24 cellular contexts compared by ENCODE assay signal in genomic region chr20:29300579-29301551, GRCh38.
DNase-seq lines count a peak whose midpoint lies in the region; ATAC-seq and TF ChIP-seq lines count a peak whose summit lies in the region.
"Had no signal": no experiment of that assay in that cellular context is flagged by ENCODE, and none has a peak within 500 bp of the region (broad histone marks: within the 10 kb centered on the region; RNA-seq: fewer than 3 reads in every experiment).

No MANE protein-coding gene starts in this region.

- DNase-seq in right cardiac atrium, result peak in 1 of 3 donors; percentile 56
- no peak for DNase-seq in left ventricle myocardium superior
- peak; percentile 37 for DNase-seq in left lobe of liver (ENCODE audit: low spot score)
- no peak for DNase-seq in stimulated activated effector memory CD8-positive, alpha-beta T cell treated with anti-CD3 and anti-CD28 coated beads, Interleukin-12 subunit alpha, Interleukin-12 subunit beta, amount 100 ng/mL, for 72 hours (ENCODE audit: low spot score in 2 of 2)
- DNase-seq in activated CD4-positive, alpha-beta T cell treated with anti-CD3 and anti-CD28 coated beads, Interleukin-2, amount 10 ng/mL, durations not matched to agents 24 days and 14 days, result no peak
- no peak for DNase-seq in vagina (ENCODE audit: extremely low spot score in 2 of 2)
- DNase-seq: CD4-positive, CD25-positive, alpha-beta regulatory T cell; DMS53; GM23248; H9; Kasumi-1; NCI-H1105 treated with DMSO at 0.1 percent for 48 hours; NCI-H146; NCI-H2029 treated with DMSO at 0.1 percent for 48 hours; NCI-H2227 treated with DMSO at 0.1 percent for 48 hours; NCI-H510A; NCI-H69; RPMI8226; SHP77 treated with DMSO at 0.1 percent for 48 hours had no signal

- ATAC-seq in right cardiac atrium (peak; percentile 11 to 17), left ventricle myocardium superior (no peak), left lobe of liver (no peak), HG02623 (IDR thresholded peaks at IDR 0.05; ENCODE audit: unreplicated experiment) (no peak)
- peak; percentile 11 for ATAC-seq in stimulated activated effector memory CD8-positive, alpha-beta T cell treated with anti-CD3 and anti-CD28 coated beads, Interleukin-12 subunit alpha, Interleukin-12 subunit beta, amount 100 ng/mL, for 72 hours
- ATAC-seq: GM12878, HepG2, K562 had no signal

- H3K27me3 Mint-ChIP-seq in activated CD4-positive, alpha-beta T cell treated with anti-CD3 and anti-CD28 coated beads, Interleukin-2, amount 10 ng/mL, durations not matched to agents 24 days and 14 days, result no peaks in the 10 kb centered on the region
- H3K27me3 Mint-ChIP-seq: CD4-positive, CD25-positive, alpha-beta regulatory T cell had no signal

- H3K36me3 Mint-ChIP-seq in stimulated activated effector memory CD8-positive, alpha-beta T cell treated with anti-CD3 and anti-CD28 coated beads, Interleukin-12 subunit alpha, Interleukin-12 subunit beta, amount 100 ng/mL, for 72 hours, result no peaks in the 10 kb centered on the region
- H3K36me3 Mint-ChIP-seq in activated CD4-positive, alpha-beta T cell treated with anti-CD3 and anti-CD28 coated beads, Interleukin-2, amount 10 ng/mL, durations not matched to agents 24 days and 14 days (ENCODE audit: low read depth), result peaks cover 7% of the 10 kb centered on the region

- H3K4me3 Mint-ChIP-seq in stimulated activated effector memory CD8-positive, alpha-beta T cell treated with anti-CD3 and anti-CD28 coated beads, Interleukin-12 subunit alpha, Interleukin-12 subunit beta, amount 100 ng/mL, for 72 hours, result no peak overlapping the region
- no peak overlapping the region for H3K4me3 Mint-ChIP-seq in activated CD4-positive, alpha-beta T cell treated with anti-CD3 and anti-CD28 coated beads, Interleukin-2, amount 10 ng/mL, durations not matched to agents 24 days and 14 days
- H3K4me3 Mint-ChIP-seq: CD4-positive, CD25-positive, alpha-beta regulatory T cell; H9 had no signal

- H3K36me3 ChIP-seq in vagina, result no peaks in the 10 kb centered on the region
- H3K36me3 ChIP-seq: BLaER1 had no signal

- no peaks in the 10 kb centered on the region for H3K4me1 ChIP-seq in right cardiac atrium (ENCODE audit: control insufficient read depth, insufficient read depth, low read length)
- H3K4me1 ChIP-seq in vagina, result no peaks in the 10 kb centered on the region
- H3K4me1 ChIP-seq: BLaER1 had no signal

- WGBS in right cardiac atrium, result 62% methylated on average over 88 of the region's 88 CpGs

- H3K4me3 ChIP-seq in right cardiac atrium (ENCODE audit: low read length) (no peak overlapping the region), vagina (no peak overlapping the region)
- H3K4me3 ChIP-seq: BLaER1, GM12878, GM23248, K562 had no signal

- H3K9me3 ChIP-seq in right cardiac atrium (ENCODE audit: control insufficient read depth, low read length) (no peaks in the 10 kb centered on the region), vagina (no peaks in the 10 kb centered on the region)

- H3K27me3 ChIP-seq in right cardiac atrium (ENCODE audit: control insufficient read depth, insufficient read depth) (no peaks in the 10 kb centered on the region), vagina (no peaks in the 10 kb centered on the region)
- H3K27me3 ChIP-seq: BLaER1 had no signal

- intact Hi-C loops in right cardiac atrium (cut with DNase I) (no loop called here), left ventricle myocardium superior (cut with micrococcal nuclease) (no loop called here), vagina (cut with DNase I) (no loop called here)
- intact Hi-C loops in activated CD4-positive, alpha-beta T cell treated with anti-CD3 and anti-CD28 coated beads, Interleukin-2, amount 10 ng/mL, durations not matched to agents 24 days and 14 days (cut with micrococcal nuclease), result loop anchor here (10.0 kb wide), 1 partner anchor 86 kb away; no protein-coding TSS in a partner anchor

- peaks cover 10% of the 10 kb centered on the region for H3K4me1 Mint-ChIP-seq in stimulated activated effector memory CD8-positive, alpha-beta T cell treated with anti-CD3 and anti-CD28 coated beads, Interleukin-12 subunit alpha, Interleukin-12 subunit beta, amount 100 ng/mL, for 72 hours
- peaks cover 13% of the 10 kb centered on the region for H3K4me1 Mint-ChIP-seq in activated CD4-positive, alpha-beta T cell treated with anti-CD3 and anti-CD28 coated beads, Interleukin-2, amount 10 ng/mL, durations not matched to agents 24 days and 14 days
- H3K4me1 Mint-ChIP-seq: H9 had no signal

- TF ChIP-seq CTCF in vagina (IDR thresholded peaks at IDR 0.05), result no peak

- peaks cover 23% of the 10 kb centered on the region for H3K9me3 Mint-ChIP-seq in stimulated activated effector memory CD8-positive, alpha-beta T cell treated with anti-CD3 and anti-CD28 coated beads, Interleukin-12 subunit alpha, Interleukin-12 subunit beta, amount 100 ng/mL, for 72 hours
- peaks cover 36% of the 10 kb centered on the region for H3K9me3 Mint-ChIP-seq in activated CD4-positive, alpha-beta T cell treated with anti-CD3 and anti-CD28 coated beads, Interleukin-2, amount 10 ng/mL, durations not matched to agents 24 days and 14 days

- no peak overlapping the region for H3K27ac Mint-ChIP-seq in stimulated activated effector memory CD8-positive, alpha-beta T cell treated with anti-CD3 and anti-CD28 coated beads, Interleukin-12 subunit alpha, Interleukin-12 subunit beta, amount 100 ng/mL, for 72 hours
- H3K27ac Mint-ChIP-seq in activated CD4-positive, alpha-beta T cell treated with anti-CD3 and anti-CD28 coated beads, Interleukin-2, amount 10 ng/mL, durations not matched to agents 24 days and 14 days, result no peak overlapping the region
- H3K27ac Mint-ChIP-seq: H9 had no signal

- no peak overlapping the region for H3K27ac ChIP-seq in right cardiac atrium (ENCODE audit: low read length)
- H3K27ac ChIP-seq in vagina, result no peak overlapping the region
- H3K27ac ChIP-seq: BLaER1, GM23248 had no signal

- TF ChIP-seq POLR2A in vagina (IDR thresholded peaks at IDR 0.05), result no peak

Comparison
In these comparisons a context has a peak if more than half of its experiments do, and no peak if none do; other contexts are left out.
1. ATAC-seq: peak in right cardiac atrium (2 of 2) and stimulated activated effector memory CD8-positive, alpha-beta T cell treated with anti-CD3 and anti-CD28 coated beads, Interleukin-12 subunit alpha, Interleukin-12 subunit beta, amount 100 ng/mL, for 72 hours (single experiment); none in left ventricle myocardium superior (single experiment), left lobe of liver (single experiment) and HG02623 (single experiment).